1 cellular context compared by ENCODE assay signal in genomic region chr6:46014511-46015118, GRCh38.
A peak's percentile ranks its signal among the peaks of the same experiment; 100 is the strongest.
TF ChIP-seq lines count a peak whose summit lies in the region.

No MANE protein-coding gene starts in this region.

TF ChIP-seq in HepG2, 621 proteins besides CTCF, POLR2A, EP300 and RAD21 (continued from another document):
- no peak for TF ChIP-seq ARID4A (CRISPR knock-in tag; IDR thresholded peaks at IDR 0.05; ENCODE audit: borderline replicate concordance)
- peak; percentile 97 for TF ChIP-seq EZH2 (conservative IDR thresholded peaks at IDR 0.05; ENCODE audit: low read depth, low read length)
- TF ChIP-seq ZNF781 (CRISPR knock-in tag; IDR thresholded peaks at IDR 0.05; ENCODE audit: borderline replicate concordance, not compliant biosample characterization), result peak; percentile 13
